ENCODE assay signal across 2 cellular contexts in genomic region chr20:62476074-62476838, GRCh38.
TF ChIP-seq lines count a peak whose summit lies in the region.

No MANE protein-coding gene starts in this region.

TF ChIP-seq in K562, 482 proteins besides CTCF, POLR2A, EP300 and RAD21 (continued from another document and continues in another):
- TF ChIP-seq, protein P1, sequence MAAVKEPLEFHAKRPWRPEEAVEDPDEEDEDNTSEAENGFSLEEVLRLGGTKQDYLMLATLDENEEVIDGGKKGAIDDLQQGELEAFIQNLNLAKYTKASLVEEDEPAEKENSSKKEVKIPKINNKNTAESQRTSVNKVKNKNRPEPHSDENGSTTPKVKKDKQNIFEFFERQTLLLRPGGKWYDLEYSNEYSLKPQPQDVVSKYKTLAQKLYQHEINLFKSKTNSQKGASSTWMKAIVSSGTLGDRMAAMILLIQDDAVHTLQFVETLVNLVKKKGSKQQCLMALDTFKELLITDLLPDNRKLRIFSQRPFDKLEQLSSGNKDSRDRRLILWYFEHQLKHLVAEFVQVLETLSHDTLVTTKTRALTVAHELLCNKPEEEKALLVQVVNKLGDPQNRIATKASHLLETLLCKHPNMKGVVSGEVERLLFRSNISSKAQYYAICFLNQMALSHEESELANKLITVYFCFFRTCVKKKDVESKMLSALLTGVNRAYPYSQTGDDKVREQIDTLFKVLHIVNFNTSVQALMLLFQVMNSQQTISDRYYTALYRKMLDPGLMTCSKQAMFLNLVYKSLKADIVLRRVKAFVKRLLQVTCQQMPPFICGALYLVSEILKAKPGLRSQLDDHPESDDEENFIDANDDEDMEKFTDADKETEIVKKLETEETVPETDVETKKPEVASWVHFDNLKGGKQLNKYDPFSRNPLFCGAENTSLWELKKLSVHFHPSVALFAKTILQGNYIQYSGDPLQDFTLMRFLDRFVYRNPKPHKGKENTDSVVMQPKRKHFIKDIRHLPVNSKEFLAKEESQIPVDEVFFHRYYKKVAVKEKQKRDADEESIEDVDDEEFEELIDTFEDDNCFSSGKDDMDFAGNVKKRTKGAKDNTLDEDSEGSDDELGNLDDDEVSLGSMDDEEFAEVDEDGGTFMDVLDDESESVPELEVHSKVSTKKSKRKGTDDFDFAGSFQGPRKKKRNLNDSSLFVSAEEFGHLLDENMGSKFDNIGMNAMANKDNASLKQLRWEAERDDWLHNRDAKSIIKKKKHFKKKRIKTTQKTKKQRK (IDR thresholded peaks at IDR 0.05; ENCODE audit: borderline replicate concordance, low read depth, low read length) = no peak
- TF ChIP-seq DNMT1 (IDR thresholded peaks at IDR 0.05) (no peak), ZNF316 (IDR thresholded peaks at IDR 0.05) (no peak), L3MBTL2 (IDR thresholded peaks at IDR 0.05) (peak; percentile 81), GATAD2A (IDR thresholded peaks at IDR 0.05) (no peak), KDM2B (CRISPR knock-in tag; IDR thresholded peaks at IDR 0.05) (peak; percentile 81; the same call in 1 of the 2 replicates), TBP (optimal IDR thresholded peaks at IDR 0.05; ENCODE audit: low read depth, low read length) (peak; percentile 20), ZEB2 (IDR thresholded peaks at IDR 0.05) (no peak), ILK (tag; IDR thresholded peaks at IDR 0.05; ENCODE audit: borderline replicate concordance, low read depth) (no peak), ETV6 (IDR thresholded peaks at IDR 0.05; ENCODE audit: borderline replicate concordance in 1 of 2, low read depth in 2 of 2, low read length in 1 of 2) (no peak), ETV6 (CRISPR knock-in tag; IDR thresholded peaks at IDR 0.05; ENCODE audit: borderline replicate concordance) (peak; percentile 96), NRF1 (conservative IDR thresholded peaks at IDR 0.05 in 1 of 2, IDR thresholded peaks at IDR 0.05 in 1 of 2) (no peak), TEAD1 (CRISPR knock-in tag; IDR thresholded peaks at IDR 0.05) (peak in 1 of 2 experiments; percentile 92; a peak in 2 of 4 replicates), ZNF830 (CRISPR knock-in tag; IDR thresholded peaks at IDR 0.05) (no peak), KLF6 (CRISPR knock-in tag; IDR thresholded peaks at IDR 0.05; ENCODE audit: borderline replicate concordance) (no peak), ERF (CRISPR knock-in tag; IDR thresholded peaks at IDR 0.05) (no peak), BACH1 (tag; IDR thresholded peaks at IDR 0.05) (no peak), POLR3G (IDR thresholded peaks at IDR 0.05; ENCODE audit: extremely low read depth, insufficient read length, insufficient replicate concordance) (no peak), MTA1 (IDR thresholded peaks at IDR 0.05; ENCODE audit: borderline replicate concordance) (no peak), CBX3 (IDR thresholded peaks at IDR 0.05; ENCODE audit: borderline replicate concordance in 1 of 2, low read length in 2 of 2) (peak in 1 of 2 experiments; percentile 19; a peak in 1 of 3 replicates), ARID4B (CRISPR knock-in tag; IDR thresholded peaks at IDR 0.05) (peak; percentile 80), MAX (CRISPR knock-in tag; IDR thresholded peaks at IDR 0.05) (peak; percentile 98), ELF1 (tag; IDR thresholded peaks at IDR 0.05) (no peak), CHD4 (IDR thresholded peaks at IDR 0.05; ENCODE audit: insufficient read depth, insufficient replicate concordance, low read depth, low read length, poor library complexity, severe bottlenecking) (no peak), NFRKB (IDR thresholded peaks at IDR 0.05; ENCODE audit: low read depth) (no peak), HOXB6 (CRISPR knock-in tag; IDR thresholded peaks at IDR 0.05; ENCODE audit: borderline replicate concordance) (no peak)
- TF ChIP-seq, protein P2, sequence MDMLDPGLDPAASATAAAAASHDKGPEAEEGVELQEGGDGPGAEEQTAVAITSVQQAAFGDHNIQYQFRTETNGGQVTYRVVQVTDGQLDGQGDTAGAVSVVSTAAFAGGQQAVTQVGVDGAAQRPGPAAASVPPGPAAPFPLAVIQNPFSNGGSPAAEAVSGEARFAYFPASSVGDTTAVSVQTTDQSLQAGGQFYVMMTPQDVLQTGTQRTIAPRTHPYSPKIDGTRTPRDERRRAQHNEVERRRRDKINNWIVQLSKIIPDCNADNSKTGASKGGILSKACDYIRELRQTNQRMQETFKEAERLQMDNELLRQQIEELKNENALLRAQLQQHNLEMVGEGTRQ (CRISPR knock-in tag; IDR thresholded peaks at IDR 0.05) = peak; percentile 87

TF ChIP-seq in HepG2, 621 proteins besides CTCF, POLR2A, EP300 and RAD21 (continued from another document and continues in another):
- TF ChIP-seq ZNF580 (CRISPR knock-in tag; IDR thresholded peaks at IDR 0.05; ENCODE audit: borderline replicate concordance, low read depth) (no peak), NCOA1 (CRISPR knock-in tag; IDR thresholded peaks at IDR 0.05) (no peak), MED1 (CRISPR knock-in tag; IDR thresholded peaks at IDR 0.05) (no peak), GPN1 (CRISPR knock-in tag; IDR thresholded peaks at IDR 0.05; ENCODE audit: borderline replicate concordance) (no peak), NRL (CRISPR knock-in tag; IDR thresholded peaks at IDR 0.05; ENCODE audit: borderline replicate concordance) (0 out of 2 replicates have a peak, but pooled peaks have one; percentile 54), IRF9 (CRISPR knock-in tag; IDR thresholded peaks at IDR 0.05; ENCODE audit: borderline replicate concordance) (0 out of 2 replicates have a peak, but pooled peaks have one; percentile 26), ZNF207 (IDR thresholded peaks at IDR 0.05; ENCODE audit: borderline replicate concordance) (no peak), ZNF101 (CRISPR knock-in tag; IDR thresholded peaks at IDR 0.05; ENCODE audit: borderline replicate concordance, low read depth) (no peak), MLLT10 (CRISPR knock-in tag; IDR thresholded peaks at IDR 0.05) (no peak), HIVEP1 (CRISPR knock-in tag; IDR thresholded peaks at IDR 0.05) (peak; percentile 52; the same call in 1 of the 2 replicates), STAT5B (CRISPR knock-in tag; IDR thresholded peaks at IDR 0.05) (no peak), SOX6 (IDR thresholded peaks at IDR 0.05) (no peak), SOX6 (CRISPR knock-in tag; IDR thresholded peaks at IDR 0.05) (peak; percentile 16; the same call in 1 of the 2 replicates), GABPA (IDR thresholded peaks at IDR 0.05; ENCODE audit: low read depth, low read length) (no peak), GABPA (CRISPR knock-in tag; IDR thresholded peaks at IDR 0.05; ENCODE audit: low read depth) (no peak), PTBP1 (IDR thresholded peaks at IDR 0.05; ENCODE audit: low read depth, low read length, poor library complexity, severe bottlenecking) (peak; percentile 39), SIN3B (IDR thresholded peaks at IDR 0.05; ENCODE audit: low read length) (no peak), FOXC1 (CRISPR knock-in tag; IDR thresholded peaks at IDR 0.05; ENCODE audit: borderline replicate concordance) (0 out of 2 replicates have a peak, but pooled peaks have one; percentile 46), SAFB2 (CRISPR knock-in tag; IDR thresholded peaks at IDR 0.05; ENCODE audit: borderline replicate concordance, low read depth) (no peak; the same call in 1 of the 2 replicates), ZNF33B (CRISPR knock-in tag; IDR thresholded peaks at IDR 0.05) (0 out of 2 replicates have a peak, but pooled peaks have one; percentile 54), NR2F6 (IDR thresholded peaks at IDR 0.05) (no peak), NR2F6 (CRISPR knock-in tag; IDR thresholded peaks at IDR 0.05) (no peak), MZF1 (CRISPR knock-in tag; IDR thresholded peaks at IDR 0.05; ENCODE audit: borderline replicate concordance) (no peak), ZNF609 (CRISPR knock-in tag; IDR thresholded peaks at IDR 0.05; ENCODE audit: borderline replicate concordance) (no peak), ZBTB21 (CRISPR knock-in tag; IDR thresholded peaks at IDR 0.05) (no peak)
- TF ChIP-seq, protein P3, sequence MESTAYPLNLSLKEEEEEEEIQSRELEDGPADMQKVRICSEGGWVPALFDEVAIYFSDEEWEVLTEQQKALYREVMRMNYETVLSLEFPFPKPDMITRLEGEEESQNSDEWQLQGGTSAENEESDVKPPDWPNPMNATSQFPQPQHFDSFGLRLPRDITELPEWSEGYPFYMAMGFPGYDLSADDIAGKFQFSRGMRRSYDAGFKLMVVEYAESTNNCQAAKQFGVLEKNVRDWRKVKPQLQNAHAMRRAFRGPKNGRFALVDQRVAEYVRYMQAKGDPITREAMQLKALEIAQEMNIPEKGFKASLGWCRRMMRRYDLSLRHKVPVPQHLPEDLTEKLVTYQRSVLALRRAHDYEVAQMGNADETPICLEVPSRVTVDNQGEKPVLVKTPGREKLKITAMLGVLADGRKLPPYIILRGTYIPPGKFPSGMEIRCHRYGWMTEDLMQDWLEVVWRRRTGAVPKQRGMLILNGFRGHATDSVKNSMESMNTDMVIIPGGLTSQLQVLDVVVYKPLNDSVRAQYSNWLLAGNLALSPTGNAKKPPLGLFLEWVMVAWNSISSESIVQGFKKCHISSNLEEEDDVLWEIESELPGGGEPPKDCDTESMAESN (CRISPR knock-in tag; conservative IDR thresholded peaks at IDR 0.05) = 0 out of 2 replicates have a peak, but pooled peaks have one; percentile 15
- TF ChIP-seq, protein P4, sequence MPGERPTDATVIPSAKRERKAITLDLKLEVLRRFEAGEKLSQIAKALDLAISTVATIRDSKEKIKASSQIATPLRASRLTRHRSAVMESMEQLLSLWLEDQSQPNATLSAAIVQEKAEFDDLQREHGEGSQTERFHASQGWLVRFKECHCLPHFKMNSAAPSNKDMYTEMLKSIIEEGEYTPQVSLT (CRISPR knock-in tag; IDR thresholded peaks at IDR 0.05; ENCODE audit: borderline replicate concordance, low read depth) = no peak
- TF ChIP-seq, protein P5, sequence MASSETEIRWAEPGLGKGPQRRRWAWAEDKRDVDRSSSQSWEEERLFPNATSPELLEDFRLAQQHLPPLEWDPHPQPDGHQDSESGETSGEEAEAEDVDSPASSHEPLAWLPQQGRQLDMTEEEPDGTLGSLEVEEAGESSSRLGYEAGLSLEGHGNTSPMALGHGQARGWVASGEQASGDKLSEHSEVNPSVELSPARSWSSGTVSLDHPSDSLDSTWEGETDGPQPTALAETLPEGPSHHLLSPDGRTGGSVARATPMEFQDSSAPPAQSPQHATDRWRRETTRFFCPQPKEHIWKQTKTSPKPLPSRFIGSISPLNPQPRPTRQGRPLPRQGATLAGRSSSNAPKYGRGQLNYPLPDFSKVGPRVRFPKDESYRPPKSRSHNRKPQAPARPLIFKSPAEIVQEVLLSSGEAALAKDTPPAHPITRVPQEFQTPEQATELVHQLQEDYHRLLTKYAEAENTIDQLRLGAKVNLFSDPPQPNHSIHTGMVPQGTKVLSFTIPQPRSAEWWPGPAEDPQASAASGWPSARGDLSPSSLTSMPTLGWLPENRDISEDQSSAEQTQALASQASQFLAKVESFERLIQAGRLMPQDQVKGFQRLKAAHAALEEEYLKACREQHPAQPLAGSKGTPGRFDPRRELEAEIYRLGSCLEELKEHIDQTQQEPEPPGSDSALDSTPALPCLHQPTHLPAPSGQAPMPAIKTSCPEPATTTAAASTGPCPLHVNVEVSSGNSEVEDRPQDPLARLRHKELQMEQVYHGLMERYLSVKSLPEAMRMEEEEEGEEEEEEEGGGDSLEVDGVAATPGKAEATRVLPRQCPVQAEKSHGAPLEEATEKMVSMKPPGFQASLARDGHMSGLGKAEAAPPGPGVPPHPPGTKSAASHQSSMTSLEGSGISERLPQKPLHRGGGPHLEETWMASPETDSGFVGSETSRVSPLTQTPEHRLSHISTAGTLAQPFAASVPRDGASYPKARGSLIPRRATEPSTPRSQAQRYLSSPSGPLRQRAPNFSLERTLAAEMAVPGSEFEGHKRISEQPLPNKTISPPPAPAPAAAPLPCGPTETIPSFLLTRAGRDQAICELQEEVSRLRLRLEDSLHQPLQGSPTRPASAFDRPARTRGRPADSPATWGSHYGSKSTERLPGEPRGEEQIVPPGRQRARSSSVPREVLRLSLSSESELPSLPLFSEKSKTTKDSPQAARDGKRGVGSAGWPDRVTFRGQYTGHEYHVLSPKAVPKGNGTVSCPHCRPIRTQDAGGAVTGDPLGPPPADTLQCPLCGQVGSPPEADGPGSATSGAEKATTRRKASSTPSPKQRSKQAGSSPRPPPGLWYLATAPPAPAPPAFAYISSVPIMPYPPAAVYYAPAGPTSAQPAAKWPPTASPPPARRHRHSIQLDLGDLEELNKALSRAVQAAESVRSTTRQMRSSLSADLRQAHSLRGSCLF (CRISPR knock-in tag; IDR thresholded peaks at IDR 0.05; ENCODE audit: borderline replicate concordance) = no peak
